Comparison of ENCODE assay signal across 8 cellular contexts in the genomic region with DNA sequence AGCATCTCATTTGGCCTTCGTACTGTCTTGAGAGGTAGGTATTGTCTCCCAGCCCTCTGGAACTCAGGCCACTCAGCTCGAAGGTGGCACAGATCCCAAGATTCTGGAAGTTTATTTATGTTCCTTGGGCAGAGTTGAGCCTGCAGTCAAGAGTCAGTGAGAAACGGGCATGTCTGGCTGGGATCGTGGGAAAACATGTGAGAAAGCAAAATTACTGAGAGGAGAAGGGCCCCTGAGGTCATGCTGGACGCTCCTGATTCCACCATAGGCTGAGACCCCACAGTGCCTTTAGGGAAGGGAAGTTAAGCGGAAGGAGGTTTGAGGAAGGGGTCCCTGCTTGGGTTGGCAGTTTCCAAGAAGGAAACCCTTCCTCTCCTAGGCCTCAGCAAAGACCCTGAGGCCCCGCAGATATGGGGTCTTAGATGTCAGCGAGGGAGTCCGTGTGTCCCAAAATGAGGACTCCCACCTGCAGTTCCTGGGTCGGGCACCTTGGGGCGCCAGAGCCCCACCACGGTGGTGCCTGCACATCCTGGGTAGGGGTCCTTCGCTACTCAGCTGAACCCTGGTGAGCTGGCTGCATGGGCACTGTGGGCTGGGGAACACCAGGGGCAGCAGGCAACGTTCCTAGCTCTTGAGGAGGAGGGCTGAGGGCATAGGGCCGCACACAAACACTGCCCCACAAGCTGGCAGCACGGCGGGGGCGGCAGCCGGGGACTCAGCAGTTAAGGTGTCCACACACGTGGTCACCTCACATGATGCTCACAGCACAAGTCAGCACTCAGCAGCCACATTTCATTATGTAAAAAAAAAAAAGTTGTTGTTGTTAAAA. TPM values are rescaled to one million over a fixed set of nuclear protein-coding genes. Genes with fewer than 3 reads are reported as not detected.
DNase-seq lines count a peak whose midpoint lies in the region; ATAC-seq and TF ChIP-seq lines count a peak whose summit lies in the region.

No MANE protein-coding gene starts in this region.

- no peak overlapping the region for H3K4me3 ChIP-seq in astrocyte of the cerebellum (ENCODE audit: low read depth, low read length)
- H3K4me3 ChIP-seq in kidney epithelial cell (ENCODE audit: low read depth, low read length), result no peak overlapping the region
- H3K4me3 ChIP-seq in stomach smooth muscle (ENCODE audit: low read length in 2 of 2), result no peak overlapping the region

- H3K9me3 Mint-ChIP-seq in Calu3 (ENCODE audit: low read depth, unreplicated experiment), result no peaks in the 10 kb centered on the region

- intact Hi-C loops in Calu3 (cut with micrococcal nuclease; ENCODE audit: unreplicated experiment), result no loop called here

- peaks cover 83% of the 10 kb centered on the region for H3K36me3 Mint-ChIP-seq in Calu3 (ENCODE audit: insufficient read depth, unreplicated experiment)

- H3K36me3 ChIP-seq in kidney epithelial cell (ENCODE audit: control insufficient read depth, insufficient read depth, low read length) (peaks cover 11% of the 10 kb centered on the region), stomach smooth muscle (ENCODE audit: control insufficient read depth in 2 of 2, insufficient read depth in 2 of 2, low read length in 2 of 2) (peaks cover 31 to 34% of the 10 kb centered on the region in 2 donors)

- no peaks in the 10 kb centered on the region for H3K9me3 ChIP-seq in stomach smooth muscle (ENCODE audit: control insufficient read depth in 2 of 2, low read length in 2 of 2)

- no peak overlapping the region for H3K4me3 Mint-ChIP-seq in Calu3 (ENCODE audit: low read depth, unreplicated experiment)

- H3K27ac Mint-ChIP-seq in Calu3 (ENCODE audit: unreplicated experiment), result peak overlapping the region; percentile 85

- no peaks in the 10 kb centered on the region for H3K27me3 ChIP-seq in kidney epithelial cell (ENCODE audit: control insufficient read depth, insufficient read depth, low read length)
- no peaks in the 10 kb centered on the region for H3K27me3 ChIP-seq in stomach smooth muscle (ENCODE audit: control insufficient read depth in 1 of 2, insufficient read depth in 2 of 2, low read length in 2 of 2)

- H3K27me3 Mint-ChIP-seq in Calu3 (ENCODE audit: unreplicated experiment), result peaks cover 16% of the 10 kb centered on the region

- H3K4me1 Mint-ChIP-seq in Calu3 (ENCODE audit: low read depth, unreplicated experiment), result peaks cover 13% of the 10 kb centered on the region

- peak overlapping the region; percentile 78 for H3K27ac ChIP-seq in stomach smooth muscle (ENCODE audit: low read length)

- no peak overlapping the region for H3K9ac ChIP-seq in stomach smooth muscle (ENCODE audit: low read length in 2 of 2)

- in situ Hi-C loops in astrocyte of the cerebellum (cut with HindIII; ENCODE audit: low sequenced_read_pairs), result no loop called here

- peak; percentile 86 for TF ChIP-seq CTCF in Calu3 (IDR thresholded peaks at IDR 0.05; ENCODE audit: unreplicated experiment)
- TF ChIP-seq CTCF in astrocyte of the cerebellum (IDR thresholded peaks at IDR 0.05; ENCODE audit: low read depth, low read length, missing control alignments), result peak; percentile 64
- peak; percentile 85 for TF ChIP-seq CTCF in kidney epithelial cell (IDR thresholded peaks at IDR 0.05; ENCODE audit: insufficient read depth, low read length, poor library complexity, severe bottlenecking)

- peaks cover 46% of the 10 kb centered on the region for H3K4me1 ChIP-seq in stomach smooth muscle (ENCODE audit: control insufficient read depth, insufficient read depth, low read length)

- DNase-seq in Calu3 (peak; percentile 55), M059J (ENCODE audit: low read depth) (peak; percentile 74), astrocyte of the cerebellum (ENCODE audit: low read depth) (no peak), kidney epithelial cell (ENCODE audit: low read depth) (no peak), globus pallidus (ENCODE audit: low spot score) (no peak)

- BruUV-seq in Calu3 (replicated peaks; lab: Mats Ljungman, UMichigan), result no TSS peak

- ATAC-seq in HG03378 (IDR thresholded peaks at IDR 0.05; ENCODE audit: unreplicated experiment) (no peak), GM18861 (IDR thresholded peaks at IDR 0.05; ENCODE audit: unreplicated experiment) (no peak)

- CTCF ChIA-PET in Calu3 (lab: Charles Lee), result interaction anchor here (1.1 to 3.1 kb wide), 2 partner anchors 72 to 84 kb away, joined by 3 to 21 read pairs; partner anchors contain the start of gene PMF1

RNA-seq across cellular contexts. Expression of gene SEMA4A, which starts 12.3 kb away (rescaled TPM):
- total RNA-seq in Calu3 (2022), result 6.9 and 7.2 TPM in 2 replicates
- total RNA-seq in M059J (2014; rRNA removed; shearing (Covaris generic)), result 0.37 and 1.3 TPM in 2 replicates
- 2.6 and 3.8 TPM in 2 replicates for total RNA-seq in kidney epithelial cell

RNA-seq across cellular contexts. Expression of gene LMNA, which starts 26.6 kb away (rescaled TPM):
- total RNA-seq in Calu3 (2022) (499 and 514 TPM in 2 replicates), kidney epithelial cell (251 and 280 TPM in 2 replicates)
- total RNA-seq in M059J (2014; rRNA removed; shearing (Covaris generic)), result 396 and 698 TPM in 2 replicates

RNA-seq across cellular contexts. Expression of gene SLC25A44, which starts 52.8 kb away (rescaled TPM):
- total RNA-seq in Calu3 (2022) (28.2 and 32.5 TPM in 2 replicates), kidney epithelial cell (14.4 and 18.2 TPM in 2 replicates)
- total RNA-seq in M059J (2014; rRNA removed; shearing (Covaris generic)), result 18.5 and 25.8 TPM in 2 replicates

RNA-seq across cellular contexts. Expression of gene MEX3A, which starts 58.8 kb away (rescaled TPM):
- total RNA-seq in Calu3 (2022) (3.3 and 5.0 TPM in 2 replicates), kidney epithelial cell (34.5 and 34.6 TPM in 2 replicates)
- 2.5 and 3.2 TPM in 2 replicates for total RNA-seq in M059J (2014; rRNA removed; shearing (Covaris generic))

Comparison
In these comparisons a context has a peak if more than half of its experiments do, and no peak if none do; other contexts are left out.
1. DNase-seq: peak in Calu3 (single experiment) and M059J (single experiment); none in astrocyte of the cerebellum (single experiment), kidney epithelial cell (single experiment) and globus pallidus (single experiment).
2. Peak in every context shown above with its lines, with median percentiles within 50 percentile points of each other: CTCF ChIP-seq.